ENCODE assay signal across 8 cellular contexts in genomic region chr1:40315239-40315794, GRCh38. TPM values are rescaled to one million over a fixed set of nuclear protein-coding genes. Genes with fewer than 3 reads are reported as not detected.
DNase-seq lines count a peak whose midpoint lies in the region; ATAC-seq and TF ChIP-seq lines count a peak whose summit lies in the region.

No MANE protein-coding gene starts in this region.

- intact Hi-C loops in lower leg skin (cut with DNase I; ENCODE audit: low total_unique reads) = no loop called here

- H3K36me3 ChIP-seq in GM06990 (ENCODE audit: control insufficient read depth, insufficient read depth, low read length) (no peaks in the 10 kb centered on the region), duodenal mucosa (ENCODE audit: control insufficient read depth in 1 of 2, insufficient read depth in 2 of 2, low read length in 2 of 2) (no peaks in the 10 kb centered on the region)

- H3K27ac ChIP-seq in duodenal mucosa (ENCODE audit: low read depth, low read length) = no peak overlapping the region

- WGBS in lower leg skin, 2 donors = 1 to 2% methylated on average over 25 to 35 of the region's 42 CpGs

- H3K9me3 ChIP-seq in duodenal mucosa (ENCODE audit: control insufficient read depth in 1 of 2, low read length in 2 of 2) = no peaks in the 10 kb centered on the region

- H3K36me3 Mint-ChIP-seq in activated CD4-positive, alpha-beta memory T cell treated with anti-CD3 and anti-CD28 coated beads, Interleukin-2, amount 10 ng/mL, durations not matched to agents 7 days and 5 days (ENCODE audit: low read depth) = no peaks in the 10 kb centered on the region

- H3K27me3 ChIP-seq in GM06990 (replicated peaks; ENCODE audit: control insufficient read depth, insufficient read depth, low read length) (no peaks in the 10 kb centered on the region; the same call in none of the 2 replicates), duodenal mucosa (ENCODE audit: control insufficient read depth in 1 of 2, insufficient read depth in 2 of 2, low read length in 2 of 2) (peaks cover 32 to 33% of the 10 kb centered on the region in 2 donors)

- CTCF ChIA-PET in activated CD4-positive, alpha-beta memory T cell treated with anti-CD3 and anti-CD28 coated beads, Interleukin-2, amount 10 ng/mL, durations not matched to agents 7 days and 5 days (lab: Charles Lee) = interaction anchor here (0.6 to 8.0 kb wide), 42 partner anchors 8 to 218 kb away, joined by 3 to 92 read pairs (median 4); partner anchors contain the start of genes PPT1, SMAP2 and ZMPSTE24

- H3K4me3 ChIP-seq in GM06990 (replicated peaks; ENCODE audit: low read depth, low read length) = peak overlapping the region; percentile 26
- peak overlapping the region; percentile 68 to 72 for H3K4me3 ChIP-seq in duodenal mucosa (ENCODE audit: low read depth in 1 of 2, low read length in 2 of 2)
- H3K4me3 ChIP-seq in lower leg skin (ENCODE audit: low read depth, poor library complexity, severe bottlenecking) = peak overlapping the region; percentile 9

- peak; percentile 94 for DNase-seq in GM06990 (ENCODE audit: extremely low read depth, insufficient read length)
- DNase-seq in NCI-H510A treated with DMSO at 0.1 percent for 48 hours (lab: John Stamatoyannopoulos, UW) = peak; percentile 94
- peak; percentile 85 for DNase-seq in activated CD4-positive, alpha-beta memory T cell treated with anti-CD3 and anti-CD28 coated beads, Interleukin-2, amount 10 ng/mL, durations not matched to agents 7 days and 5 days
- DNase-seq in lower leg skin (ENCODE audit: low spot score in 2 of 2) = peak; percentile 77 to 96
- DNase-seq in stimulated activated CD4-positive, alpha-beta T cell treated with anti-CD3 and anti-CD28 coated beads, Interleukin-2, amount 100 ng/mL, for 48 hours = peak; percentile 83 to 85

- peaks cover 59% of the 10 kb centered on the region for H3K4me1 Mint-ChIP-seq in activated CD4-positive, alpha-beta memory T cell treated with anti-CD3 and anti-CD28 coated beads, Interleukin-2, amount 10 ng/mL, durations not matched to agents 7 days and 5 days

- no peaks in the 10 kb centered on the region for H3K9me3 Mint-ChIP-seq in activated CD4-positive, alpha-beta memory T cell treated with anti-CD3 and anti-CD28 coated beads, Interleukin-2, amount 10 ng/mL, durations not matched to agents 7 days and 5 days

- TF ChIP-seq CTCF in GM06990 (IDR thresholded peaks at IDR 0.05; ENCODE audit: insufficient read depth, low read length, poor library complexity, severe bottlenecking) (peak; percentile 96), lower leg skin (IDR thresholded peaks at IDR 0.05) (peak in 1 of 3 donors; percentile 94)

- peaks cover 25% of the 10 kb centered on the region for H3K27me3 Mint-ChIP-seq in activated CD4-positive, alpha-beta memory T cell treated with anti-CD3 and anti-CD28 coated beads, Interleukin-2, amount 10 ng/mL, durations not matched to agents 7 days and 5 days

- H3K27ac Mint-ChIP-seq in activated CD4-positive, alpha-beta memory T cell treated with anti-CD3 and anti-CD28 coated beads, Interleukin-2, amount 10 ng/mL, durations not matched to agents 7 days and 5 days = no peak overlapping the region

- peak; percentile 43 for ATAC-seq in HG02973 (IDR thresholded peaks at IDR 0.05; ENCODE audit: unreplicated experiment)
- no peak for ATAC-seq in HG03457 (IDR thresholded peaks at IDR 0.05; ENCODE audit: unreplicated experiment)

- POLR2A ChIA-PET in activated CD4-positive, alpha-beta memory T cell treated with anti-CD3 and anti-CD28 coated beads, Interleukin-2, amount 10 ng/mL, durations not matched to agents 7 days and 5 days (lab: Charles Lee) = interaction anchor here (0.6 to 3.3 kb wide), 16 partner anchors 11 to 275 kb away, joined by 3 to 23 read pairs (median 4); partner anchors contain the start of genes CAP1, EXO5, RLF and ZMPSTE24

- peak overlapping the region; percentile 66 for H3K4me3 Mint-ChIP-seq in activated CD4-positive, alpha-beta memory T cell treated with anti-CD3 and anti-CD28 coated beads, Interleukin-2, amount 10 ng/mL, durations not matched to agents 7 days and 5 days

- peak overlapping the region; percentile 39 to 51 for H3K9ac ChIP-seq in duodenal mucosa (ENCODE audit: low read depth in 1 of 2, low read length in 2 of 2)

- no peak for TF ChIP-seq POLR2A in lower leg skin (IDR thresholded peaks at IDR 0.05)

- H3K4me1 ChIP-seq in duodenal mucosa (ENCODE audit: control insufficient read depth in 1 of 2, insufficient read depth in 2 of 2, low read length in 2 of 2) = peaks cover 21 to 24% of the 10 kb centered on the region in 2 donors

RNA-seq across cellular contexts. Expression of gene COL9A2, which starts 1.8 kb away (rescaled TPM):
- 1 to 10 TPM; 7.2 to 8.2 TPM for total RNA-seq in activated CD4-positive, alpha-beta memory T cell treated with anti-CD3 and anti-CD28 coated beads, Interleukin-2, amount 10 ng/mL, durations not matched to agents 7 days and 5 days
- 1 to 10 TPM; 2.4 to 8.7 (median 4.3) TPM for total RNA-seq in lower leg skin

RNA-seq across cellular contexts. Expression of gene ZMPSTE24, which starts 57.3 kb away (rescaled TPM):
- 10 to 100 TPM; 23.8 to 25.4 TPM for total RNA-seq in activated CD4-positive, alpha-beta memory T cell treated with anti-CD3 and anti-CD28 coated beads, Interleukin-2, amount 10 ng/mL, durations not matched to agents 7 days and 5 days
- total RNA-seq in lower leg skin = 10 to 100 TPM; 14.9 to 29.8 (median 27.4) TPM

RNA-seq across cellular contexts. Expression of gene SMAP2, which starts 58.2 kb away (rescaled TPM):
- total RNA-seq in activated CD4-positive, alpha-beta memory T cell treated with anti-CD3 and anti-CD28 coated beads, Interleukin-2, amount 10 ng/mL, durations not matched to agents 7 days and 5 days = 100 to 1,000 TPM; 172 to 173 TPM
- 10 to 100 TPM; 34.2 to 69.5 (median 43.7) TPM for total RNA-seq in lower leg skin

Comparison
In these comparisons a context has a peak if more than half of its experiments do, and no peak if none do; other contexts are left out.
1. H3K4me3 ChIP-seq: peak in every context shown above with its lines; median percentile 70 in duodenal mucosa; 26 in GM06990; 9 in lower leg skin.